22 cellular contexts compared by ENCODE assay signal in genomic region chr20:58797371-58798050, GRCh38. TPM values are rescaled to one million over a fixed set of nuclear protein-coding genes. Genes with fewer than 3 reads are reported as not detected.
DNase-seq lines count a peak whose midpoint lies in the region; ATAC-seq and TF ChIP-seq lines count a peak whose summit lies in the region.
"Had no signal": no experiment of that assay in that cellular context is flagged by ENCODE, and none has a peak within 500 bp of the region (broad histone marks: within the 10 kb centered on the region; RNA-seq: fewer than 3 reads in every experiment).

No MANE protein-coding gene starts in this region.

- H4K91ac ChIP-seq in H9 (ENCODE audit: insufficient read length, low read depth, low read length) = no peak overlapping the region
- H4K91ac ChIP-seq in trophoblast cell (ENCODE audit: low read depth, low read length) = no peak overlapping the region

- no peak overlapping the region for H3K56ac ChIP-seq in H9 (ENCODE audit: insufficient read length, low read depth, low read length)

- no peak overlapping the region for H3K23ac ChIP-seq in H9 (ENCODE audit: insufficient read length, low read depth, low read length)
- no peak overlapping the region for H3K23ac ChIP-seq in trophoblast cell (ENCODE audit: low read length)

- H3K4ac ChIP-seq in H9 (ENCODE audit: low read depth, low read length) (no peak overlapping the region), trophoblast cell (ENCODE audit: low read depth, low read length) (no peak overlapping the region)

- H2BK12ac ChIP-seq in H9 (ENCODE audit: insufficient read length, low read depth, low read length) (no peak overlapping the region), trophoblast cell (ENCODE audit: low read length) (no peak overlapping the region)

- no peak for TF ChIP-seq CTCF in H9 (conservative IDR thresholded peaks at IDR 0.05)
- TF ChIP-seq CTCF in RWPE2 (IDR thresholded peaks at IDR 0.05; ENCODE audit: poor library complexity, severe bottlenecking) = no peak
- TF ChIP-seq CTCF in glutamatergic neuron (IDR thresholded peaks at IDR 0.05; ENCODE audit: partially characterized antibody, unreplicated experiment) = no peak

- H3K4me3 ChIP-seq in RWPE2 (ENCODE audit: severe bottlenecking) (no peak overlapping the region), trophoblast cell (ENCODE audit: low read depth, low read length) (no peak overlapping the region)
- H3K4me3 ChIP-seq: MG63 had no signal

- no peak overlapping the region for H3K4me3 Mint-ChIP-seq in H9
- H3K4me3 Mint-ChIP-seq in glutamatergic neuron (ENCODE audit: unreplicated experiment) = no peak overlapping the region
- H3K4me3 Mint-ChIP-seq in stimulated activated naive B cell treated with anti-CD40 and anti-IgM and Interleukin-4, amounts not matched to agents 10 μg/mL and 1 μg/mL and 100 μg/mL, for 72 hours = no peak overlapping the region
- H3K4me3 Mint-ChIP-seq: CD4-positive, alpha-beta memory T cell had no signal

- H2AFZ ChIP-seq in H9 (ENCODE audit: low read length) (no peak overlapping the region), trophoblast cell (ENCODE audit: insufficient read depth, low read length, poor library complexity) (no peak overlapping the region)

- H2BK5ac ChIP-seq in H9 (ENCODE audit: insufficient read length, low read length) (no peak overlapping the region), trophoblast cell (ENCODE audit: low read depth, low read length, poor library complexity) (no peak overlapping the region)

- WGBS in H9 (ENCODE audit: extremely low coverage, insufficient read length, low lambda C conversion rate) = no CpG with 5 or more reads among the region's 17 CpGs
- WGBS in trophoblast cell (ENCODE audit: extremely low coverage, insufficient coverage, insufficient read length) = no CpG with 5 or more reads among the region's 17 CpGs

- no peaks in the 10 kb centered on the region for H3K9me3 ChIP-seq in H9 (ENCODE audit: control insufficient read depth, low read depth, low read length)
- no peaks in the 10 kb centered on the region for H3K9me3 ChIP-seq in RWPE2 (ENCODE audit: severe bottlenecking)
- H3K9me3 ChIP-seq in trophoblast cell (ENCODE audit: insufficient read depth, low read depth, low read length) = no peaks in the 10 kb centered on the region
- H3K9me3 ChIP-seq: Caco-2, MG63 had no signal

- ATAC-seq in RWPE2 (ENCODE audit: low read depth) = peak; percentile 3; the same call in 1 of the 3 replicates
- no peak for ATAC-seq in stimulated activated naive B cell treated with anti-CD40 and anti-IgM and Interleukin-4, amounts not matched to agents 10 μg/mL and 1 μg/mL and 100 μg/mL, for 72 hours (replicated peaks)

- no peaks in the 10 kb centered on the region for H3K23me2 ChIP-seq in H9 (ENCODE audit: insufficient read length, low read depth, low read length, poor library complexity, severe bottlenecking)

- no peaks in the 10 kb centered on the region; a peak in 1 of 5 replicates for H3K9me3 Mint-ChIP-seq in H9
- H3K9me3 Mint-ChIP-seq in glutamatergic neuron (ENCODE audit: unreplicated experiment) = peaks cover 2% of the 10 kb centered on the region
- H3K9me3 Mint-ChIP-seq in stimulated activated naive B cell treated with anti-CD40 and anti-IgM and Interleukin-4, amounts not matched to agents 10 μg/mL and 1 μg/mL and 100 μg/mL, for 72 hours = no peaks in the 10 kb centered on the region
- H3K9me3 Mint-ChIP-seq: CD4-positive, alpha-beta memory T cell had no signal

- no peak overlapping the region for H4K8ac ChIP-seq in H9 (replicated peaks; ENCODE audit: insufficient read length, low read depth, low read length)
- H4K8ac ChIP-seq in trophoblast cell (ENCODE audit: low read depth, low read length) = no peak overlapping the region

- H2BK15ac ChIP-seq in H9 (ENCODE audit: low read depth, low read length) = no peak overlapping the region

- H3K4me1 ChIP-seq in H9 (ENCODE audit: insufficient read depth, low read length) (peaks cover 6% of the 10 kb centered on the region; the same call in 1 of the 2 replicates), RWPE2 (ENCODE audit: insufficient read depth, poor library complexity, severe bottlenecking) (no peaks in the 10 kb centered on the region), trophoblast cell (ENCODE audit: control insufficient read depth in 1 of 2, insufficient read depth in 2 of 2, low read length in 2 of 2) (no peaks in the 10 kb centered on the region)
- H3K4me1 ChIP-seq: Caco-2 had no signal

- H3K27me3 ChIP-seq in H9 (ENCODE audit: insufficient read depth, low read length) (no peaks in the 10 kb centered on the region), RWPE2 (ENCODE audit: insufficient read depth, poor library complexity, severe bottlenecking) (peaks cover 62% of the 10 kb centered on the region), trophoblast cell (ENCODE audit: insufficient read depth, low read length) (no peaks in the 10 kb centered on the region)

- H2BK120ac ChIP-seq in H9 (ENCODE audit: low read depth, low read length, poor library complexity, severe bottlenecking) = no peak overlapping the region
- no peak overlapping the region for H2BK120ac ChIP-seq in trophoblast cell (ENCODE audit: insufficient read depth, low read length, poor library complexity)

- no peak overlapping the region for H2BK20ac ChIP-seq in H9 (ENCODE audit: low read depth, low read length, poor library complexity, severe bottlenecking)

- H4K20me1 ChIP-seq in H9 (ENCODE audit: control insufficient read depth, insufficient read depth, insufficient read length) = no peaks in the 10 kb centered on the region

- H3K79me2 ChIP-seq in H9 (ENCODE audit: insufficient read depth, low read length) (no peaks in the 10 kb centered on the region), trophoblast cell (ENCODE audit: control insufficient read depth, insufficient read depth, low read length, poor library complexity) (no peaks in the 10 kb centered on the region)

- H3K14ac ChIP-seq in H9 (ENCODE audit: insufficient read depth, low read length) = peak overlapping the region; percentile 15; the same call in 1 of the 2 replicates
- no peak overlapping the region for H3K14ac ChIP-seq in trophoblast cell (ENCODE audit: low read length)

- H4K5ac ChIP-seq in H9 (ENCODE audit: insufficient read length, low read depth, low read length) = no peak overlapping the region

- no peaks in the 10 kb centered on the region for H3K36me3 ChIP-seq in RWPE2 (ENCODE audit: low read depth)
- no peaks in the 10 kb centered on the region for H3K36me3 ChIP-seq in trophoblast cell (ENCODE audit: control insufficient read depth in 1 of 2, insufficient read depth in 2 of 2, low read length in 2 of 2)
- H3K36me3 ChIP-seq: MG63 had no signal

- no peak overlapping the region for H4K12ac ChIP-seq in trophoblast cell (ENCODE audit: low read depth, low read length)

- H3K18ac ChIP-seq in H9 (ENCODE audit: insufficient read length, low read depth, low read length) = no peak overlapping the region
- no peak overlapping the region for H3K18ac ChIP-seq in trophoblast cell (ENCODE audit: low read length)

- H3K36me3 Mint-ChIP-seq in H9 (ENCODE audit: insufficient read depth in 1 of 3, low read depth in 3 of 3) (peaks cover 0 to 3% (median 0%) of the 10 kb centered on the region in 3 experiments; a peak in 1 of 7 replicates), glutamatergic neuron (ENCODE audit: unreplicated experiment) (no peaks in the 10 kb centered on the region)
- no peaks in the 10 kb centered on the region for H3K36me3 Mint-ChIP-seq in stimulated activated naive B cell treated with anti-CD40 and anti-IgM and Interleukin-4, amounts not matched to agents 10 μg/mL and 1 μg/mL and 100 μg/mL, for 72 hours
- H3K36me3 Mint-ChIP-seq: CD4-positive, alpha-beta memory T cell had no signal

- H2AK5ac ChIP-seq in H9 (ENCODE audit: insufficient read length, low read length) = no peak overlapping the region
- H2AK5ac ChIP-seq in trophoblast cell (ENCODE audit: low read length) = no peak overlapping the region

- H3K4me1 Mint-ChIP-seq in H9 (peaks cover 26 to 49% of the 10 kb centered on the region in 2 experiments), glutamatergic neuron (ENCODE audit: low read depth, unreplicated experiment) (peaks cover 6% of the 10 kb centered on the region)
- H3K4me1 Mint-ChIP-seq in stimulated activated naive B cell treated with anti-CD40 and anti-IgM and Interleukin-4, amounts not matched to agents 10 μg/mL and 1 μg/mL and 100 μg/mL, for 72 hours = no peaks in the 10 kb centered on the region
- H3K4me1 Mint-ChIP-seq: CD4-positive, alpha-beta memory T cell had no signal

- no peak overlapping the region for H3T11ph ChIP-seq in H9 (ENCODE audit: low read length)

- H3K27ac Mint-ChIP-seq in H9 (no peak overlapping the region), glutamatergic neuron (ENCODE audit: unreplicated experiment) (peak overlapping the region; percentile 4)
- H3K27ac Mint-ChIP-seq in stimulated activated naive B cell treated with anti-CD40 and anti-IgM and Interleukin-4, amounts not matched to agents 10 μg/mL and 1 μg/mL and 100 μg/mL, for 72 hours = no peak overlapping the region
- H3K27ac Mint-ChIP-seq: CD4-positive, alpha-beta memory T cell had no signal

- H3K4me2 ChIP-seq in H9 (ENCODE audit: insufficient read depth, insufficient read length, low read length) (no peak overlapping the region), trophoblast cell (ENCODE audit: low read length) (no peak overlapping the region)

- H3K79me1 ChIP-seq in H9 (ENCODE audit: insufficient read depth, low read depth, low read length, poor library complexity, severe bottlenecking) = no peaks in the 10 kb centered on the region
- H3K79me1 ChIP-seq in trophoblast cell (ENCODE audit: low read length) = no peaks in the 10 kb centered on the region

- no peak overlapping the region for H3K27ac ChIP-seq in H9 (ENCODE audit: insufficient read length, low read depth, low read length)
- no peak overlapping the region for H3K27ac ChIP-seq in RWPE2 (ENCODE audit: poor library complexity, severe bottlenecking)
- H3K27ac ChIP-seq in trophoblast cell (ENCODE audit: low read depth, low read length) = no peak overlapping the region

- H3K27me3 Mint-ChIP-seq in H9 (ENCODE audit: low read depth) (peaks cover 12% of the 10 kb centered on the region), glutamatergic neuron (ENCODE audit: unreplicated experiment) (peaks cover 12% of the 10 kb centered on the region)
- peaks cover 42 to 47% of the 10 kb centered on the region in 2 donors for H3K27me3 Mint-ChIP-seq in stimulated activated naive B cell treated with anti-CD40 and anti-IgM and Interleukin-4, amounts not matched to agents 10 μg/mL and 1 μg/mL and 100 μg/mL, for 72 hours

- no peak for DNase-seq in H9
- DNase-seq in RWPE2 (ENCODE audit: low spot score) = no peak
- DNase-seq in glutamatergic neuron = no peak
- peak; percentile 25 to 45 for DNase-seq in trophoblast cell
- no peak for DNase-seq in COLO829 (ENCODE audit: low spot score)
- DNase-seq in activated T-cell treated with anti-CD3 and anti-CD28 coated beads, Interleukin-2, amount 50 U/mL, for 1 hour = no peak
- no peak for DNase-seq in stimulated activated naive B cell treated with anti-CD40 and anti-IgM and Interleukin-4, amounts not matched to agents 10 μg/mL and 1 μg/mL and 100 μg/mL, for 72 hours
- DNase-seq: C1 segment of cervical spinal cord; Caco-2; CD4-positive, alpha-beta memory T cell; DMS79 treated with DMSO at 0.1 percent for 48 hours; IMR-90; KG1; MG63; NCI-H1105 treated with DMSO at 0.1 percent for 48 hours; NCI-H146; NCI-H1930; NCI-H2107; NCI-H774; RPMI8226; SHP77; SW 1271 had no signal

- no peak overlapping the region for H3K9ac ChIP-seq in H9 (ENCODE audit: extremely low read depth, insufficient read length, low read length)
- no peak overlapping the region for H3K9ac ChIP-seq in trophoblast cell (ENCODE audit: low read length)

RNA-seq across cellular contexts. Expression of gene GNAS-AS1, which starts 53.2 kb away (rescaled TPM):
- total RNA-seq in H9 (2021) (8.6 and 11.3 TPM in 2 replicates), glutamatergic neuron (ENCODE audit: unreplicated experiment) (11.7 TPM)
- polyA plus RNA-seq in trophoblast cell (2013) = 0.35 and 0.56 TPM in 2 replicates
- polyA plus RNA-seq: CD4-positive, alpha-beta memory T cell had no signal

RNA-seq across cellular contexts. Expression of gene GNAS, which starts 55.0 kb away (rescaled TPM):
- total RNA-seq in H9 (2021) (918 and 920 TPM in 2 replicates), glutamatergic neuron (ENCODE audit: unreplicated experiment) (1,989 TPM)
- 1,560 and 1,575 TPM in 2 replicates for polyA plus RNA-seq in trophoblast cell (2013)

Comparison
In these comparisons a context has a peak if more than half of its experiments do, and no peak if none do; other contexts are left out.
1. DNase-seq: peak in trophoblast cell (2 of 2); none in H9 (single experiment), RWPE2 (single experiment), glutamatergic neuron (single experiment), COLO829 (single experiment), activated T-cell treated with anti-CD3 and anti-CD28 coated beads, Interleukin-2, amount 50 U/mL, for 1 hour (single experiment) and stimulated activated naive B cell treated with anti-CD40 and anti-IgM and Interleukin-4, amounts not matched to agents 10 μg/mL and 1 μg/mL and 100 μg/mL, for 72 hours (single experiment).